In genomic region chr12:50541139-50541538, GRCh38 we compare ENCODE assay signal across 1 cellular context.
A peak's percentile ranks its signal among the peaks of the same experiment; 100 is the strongest.
TF ChIP-seq lines count a peak whose summit lies in the region.

No MANE protein-coding gene starts in this region.

TF ChIP-seq in HepG2, 621 proteins besides CTCF, POLR2A, EP300 and RAD21 (continued from another document):
- TF ChIP-seq NR2F6 (IDR thresholded peaks at IDR 0.05) (no peak), NR2F6 (CRISPR knock-in tag; IDR thresholded peaks at IDR 0.05) (no peak), MAFK (conservative IDR thresholded peaks at IDR 0.05 in 1 of 2, IDR thresholded peaks at IDR 0.05 in 1 of 2; ENCODE audit: low read length in 2 of 2) (peak; percentile 15 to 64; a peak in 2 of 4 replicates)
